Comparison of ENCODE assay signal across 23 cellular contexts in the genomic region with DNA sequence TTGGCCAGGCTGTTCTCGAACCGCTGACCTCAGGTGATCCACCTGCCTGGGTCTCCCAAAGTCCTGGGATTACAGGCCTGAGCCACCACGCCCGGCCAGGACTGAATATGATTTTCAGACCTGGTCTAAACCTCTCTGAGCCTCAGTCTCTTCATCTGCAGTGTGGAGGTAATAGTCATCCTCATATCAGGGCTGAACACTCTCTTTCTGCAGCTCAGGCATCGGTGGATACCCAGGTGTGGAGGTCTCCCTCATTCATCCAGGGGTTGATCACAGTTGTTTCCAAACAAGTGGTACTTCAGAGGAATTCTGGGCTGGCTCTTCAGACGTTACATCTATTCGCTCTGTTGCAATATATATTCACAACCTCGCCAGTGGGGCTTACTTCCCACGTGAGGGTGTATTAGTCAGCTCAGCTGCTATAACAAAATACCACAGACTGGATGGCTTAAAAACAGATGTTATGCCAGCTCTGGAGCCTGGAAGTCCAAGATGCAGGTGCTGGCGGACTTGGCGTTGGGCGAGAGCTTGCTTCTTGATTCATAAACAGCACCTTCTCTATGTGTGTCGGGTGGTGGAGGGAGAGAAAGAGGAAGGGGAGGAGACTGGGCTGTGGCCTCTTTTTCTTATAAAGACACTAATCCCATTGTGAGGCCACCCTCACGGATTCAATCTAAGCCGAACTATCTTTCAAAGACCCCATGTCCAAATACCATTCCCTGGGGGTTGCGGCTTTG.
"Had no signal": no experiment of that assay in that cellular context is flagged by ENCODE, and none has a peak within 500 bp of the region (broad histone marks: within the 10 kb centered on the region; RNA-seq: fewer than 3 reads in every experiment).

No MANE protein-coding gene starts in this region.

- H3K27me3 Mint-ChIP-seq: stimulated activated naive CD8-positive, alpha-beta T cell treated with anti-CD3 and anti-CD28 coated beads, Interleukin-15, Interleukin-2, amounts not matched to agents 100 ng/mL and 50 ng/mL, for 24 hours had no signal

- H3K9ac ChIP-seq: neural progenitor cell had no signal

- H3K4me3 ChIP-seq: ascending aorta, gastrocnemius medialis, lung, neural progenitor cell, prostate gland, right atrium auricular region, skin epidermis, suprapubic skin, transverse colon, vagina had no signal

- H3K27me3 ChIP-seq: ascending aorta, gastrocnemius medialis, right atrium auricular region, suprapubic skin, transverse colon, vagina had no signal

- H3K4me3 Mint-ChIP-seq: mesothelial cell of epicardium; stimulated activated naive CD8-positive, alpha-beta T cell treated with anti-CD3 and anti-CD28 coated beads, Interleukin-15, Interleukin-2, amounts not matched to agents 100 ng/mL and 50 ng/mL, for 24 hours had no signal

- H3K36me3 Mint-ChIP-seq: mesothelial cell of epicardium, neural progenitor cell had no signal

- H3K4me2 ChIP-seq: neural progenitor cell had no signal

- ATAC-seq: esophagus mucosa, gastrocnemius medialis, left lobe of liver had no signal

- DNase-seq: activated CD4-positive, alpha-beta T cell treated with anti-CD3 and anti-CD28 coated beads, Interleukin-2, amount 50 U/mL, for 1 hour; activated CD4-positive, CD25-positive, alpha-beta regulatory T cell; activated naive CD4-positive, alpha-beta T cell treated with Interleukin-2 at 50 U/mL for 16 hours; activated T-cell treated with anti-CD3 and anti-CD28 coated beads, Interleukin-2, amount 50 U/mL, for 1 hour; cerebellar nuclear complex; cortex of kidney; effector CD4-positive, alpha-beta T cell; gastrocnemius medialis; kidney; transverse colon had no signal

- H3K27ac ChIP-seq: neural progenitor cell, prostate gland, suprapubic skin, transverse colon, vagina had no signal

- H3K27ac Mint-ChIP-seq: mesothelial cell of epicardium; neural progenitor cell; stimulated activated naive CD8-positive, alpha-beta T cell treated with anti-CD3 and anti-CD28 coated beads, Interleukin-15, Interleukin-2, amounts not matched to agents 100 ng/mL and 50 ng/mL, for 24 hours had no signal

- H3K9me3 ChIP-seq: ascending aorta, gastrocnemius medialis, prostate gland, right atrium auricular region, suprapubic skin, transverse colon, vagina had no signal

- H3K36me3 ChIP-seq: ascending aorta, gastrocnemius medialis, neural progenitor cell, prostate gland, right atrium auricular region, suprapubic skin, transverse colon, vagina had no signal

- H3K9me3 Mint-ChIP-seq: activated T-helper 2 cell treated with anti-CD3 and anti-CD28 coated beads, Interferon-gamma antibody, Interleukin-2, Interleukin-4, amounts not matched to agents 10 μg/mL and 5 μg/mL and 100 μg/mL, durations not matched to agents 14 hours and 24 hours and 36 hours; mesothelial cell of epicardium; stimulated activated naive CD8-positive, alpha-beta T cell treated with anti-CD3 and anti-CD28 coated beads, Interleukin-15, Interleukin-2, amounts not matched to agents 100 ng/mL and 50 ng/mL, for 24 hours had no signal
